Comparison of ENCODE assay signal across 15 cellular contexts in genomic region chr9:129323376-129323998, GRCh38.
DNase-seq lines count a peak whose midpoint lies in the region; FAIRE-seq and TF ChIP-seq lines count a peak whose summit lies in the region.
"Had no signal": no experiment of that assay in that cellular context is flagged by ENCODE, and none has a peak within 500 bp of the region (broad histone marks: within the 10 kb centered on the region; RNA-seq: fewer than 3 reads in every experiment).

No MANE protein-coding gene starts in this region.

- intact Hi-C loops in kidney (cut with DNase I) (no loop called here), spleen (cut with DNase I; ENCODE audit: low total_unique reads) (no loop called here)

- TF ChIP-seq CTCF in kidney (IDR thresholded peaks at IDR 0.05; ENCODE audit: borderline replicate concordance, extremely low read depth, insufficient read depth) (no peak), spleen (IDR thresholded peaks at IDR 0.05 in 8 of 11, conservative IDR thresholded peaks at IDR 0.05 in 3 of 11) (no peak)

- in situ Hi-C loops in GM23248 (cut with MboI) = loop anchor here (10.0 kb wide), 1 partner anchor 281 kb away; no protein-coding TSS in a partner anchor

- no peaks in the 10 kb centered on the region for H3K9me2 ChIP-seq in GM23248 (ENCODE audit: insufficient read depth)

- TF ChIP-seq POLR2A in spleen (IDR thresholded peaks at IDR 0.05) = no peak

- no peaks in the 10 kb centered on the region for H3K79me2 ChIP-seq in GM23248 (ENCODE audit: insufficient read depth)

- peaks cover 13% of the 10 kb centered on the region; the same call in 1 of the 2 replicates for H3K4me1 ChIP-seq in GM23248 (ENCODE audit: insufficient read depth)
- peaks cover 70% of the 10 kb centered on the region for H3K4me1 ChIP-seq in adipocyte (ENCODE audit: control insufficient read depth, insufficient read depth, low read length)
- peaks cover 24 to 42% of the 10 kb centered on the region in 2 donors for H3K4me1 ChIP-seq in kidney (ENCODE audit: control insufficient read depth in 1 of 2, insufficient read depth in 1 of 2, low read depth in 1 of 2, low read length in 2 of 2)
- H3K4me1 ChIP-seq in spleen = peaks cover 19 to 70% (median 46%) of the 10 kb centered on the region in 6 donors

- H3K9ac ChIP-seq in GM23248 = no peak overlapping the region
- peak overlapping the region; percentile 90 for H3K9ac ChIP-seq in adipocyte (ENCODE audit: low read length)
- H3K9ac ChIP-seq in kidney (ENCODE audit: low read length in 2 of 2) = peak overlapping the region in 1 of 2 donors; percentile 58

- DNase-seq in GM23248 (peak; percentile 51), adipocyte (ENCODE audit: low read depth) (peak; percentile 69), kidney (peak; percentile 79), spleen (peak; percentile 20), Kasumi-1 (lab: John Stamatoyannopoulos, UW) (no peak), EL (no peak), middle frontal gyrus (ENCODE audit: extremely low spot score, low spot score) (no peak)
- no peak for DNase-seq in activated CD8-positive, alpha-beta memory T cell treated with anti-CD3 and anti-CD28 coated beads, Interleukin-2, amount 50 U/mL, for 48 hours
- DNase-seq: activated CD8-positive, alpha-beta memory T cell treated with anti-CD3 and anti-CD28 coated beads, Interleukin-2, amount 10 ng/mL, durations not matched to agents 7 days and 5 days; amygdala; CD4-positive, alpha-beta T cell; NCI-H1694 treated with DMSO at 0.1 percent for 48 hours; NCI-H524 treated with DMSO at 0.1 percent for 48 hours had no signal

- H3F3A ChIP-seq in GM23248 (ENCODE audit: insufficient read depth) = no peaks in the 10 kb centered on the region; the same call in 1 of the 2 replicates

- H3K27ac ChIP-seq in GM23248 (no peak overlapping the region), kidney (ENCODE audit: low read depth in 2 of 2, low read length in 2 of 2) (peak overlapping the region; percentile 74 to 95), spleen (peak overlapping the region in 3 of 8 donors; percentile 5 to 84 (median 15))
- H3K27ac ChIP-seq: VCaP had no signal

- H3K36me3 ChIP-seq in GM23248 (ENCODE audit: low read depth) (no peaks in the 10 kb centered on the region), adipocyte (ENCODE audit: control insufficient read depth, insufficient read depth, low read length, severe bottlenecking) (no peaks in the 10 kb centered on the region), kidney (ENCODE audit: control insufficient read depth in 1 of 2, insufficient read depth in 2 of 2, low read length in 2 of 2) (no peaks in the 10 kb centered on the region), spleen (no peaks in the 10 kb centered on the region)

- no peak for FAIRE-seq in kidney (lab: Jason Lieb, UNC)
- FAIRE-seq: GM12878 had no signal

- H3K27me3 ChIP-seq in GM23248 (replicated peaks; ENCODE audit: insufficient read depth) = no peaks in the 10 kb centered on the region
- H3K27me3 ChIP-seq in adipocyte (replicated peaks; ENCODE audit: control insufficient read depth, insufficient read depth, low read length) = no peaks in the 10 kb centered on the region
- H3K27me3 ChIP-seq in spleen (replicated peaks in 1 of 7) = peaks cover 0 to 23% (median 0%) of the 10 kb centered on the region in 7 donors

- H3K4me3 ChIP-seq in GM23248 = no peak overlapping the region
- H3K4me3 ChIP-seq in adipocyte (ENCODE audit: low read length) = no peak overlapping the region
- no peak overlapping the region for H3K4me3 ChIP-seq in kidney (ENCODE audit: low read length in 2 of 2)
- H3K4me3 ChIP-seq in spleen = no peak overlapping the region
- H3K4me3 ChIP-seq: GM12878 had no signal

- no peak overlapping the region for H3K4me2 ChIP-seq in GM23248 (ENCODE audit: unreplicated experiment)

- H4K20me1 ChIP-seq in GM23248 (ENCODE audit: insufficient read depth) = no peaks in the 10 kb centered on the region

- no peaks in the 10 kb centered on the region for H3K9me3 ChIP-seq in GM23248 (ENCODE audit: low read depth)
- no peaks in the 10 kb centered on the region for H3K9me3 ChIP-seq in adipocyte (ENCODE audit: control insufficient read depth, low read length)
- no peaks in the 10 kb centered on the region for H3K9me3 ChIP-seq in kidney (ENCODE audit: control insufficient read depth in 1 of 2, low read length in 2 of 2)
- no peaks in the 10 kb centered on the region for H3K9me3 ChIP-seq in spleen

- H2AFZ ChIP-seq in GM23248 = no peak overlapping the region

- 63 to 64% methylated on average over 6 of the region's 6 CpGs for WGBS in GM23248 (ENCODE audit: low coverage in 1 of 2, low lambda C conversion rate in 2 of 2, missing lambda C conversion rate in 2 of 2), 2 experiments
- 69 to 79% (median 71%) methylated on average over 6 of the region's 6 CpGs for WGBS in spleen, 5 donors

Comparison
In these comparisons a context has a peak if more than half of its experiments do, and no peak if none do; other contexts are left out.
1. DNase-seq: peak in GM23248 (single experiment), adipocyte (single experiment), kidney (single experiment) and spleen (single experiment); none in Kasumi-1 (0 of 2), activated CD8-positive, alpha-beta memory T cell treated with anti-CD3 and anti-CD28 coated beads, Interleukin-2, amount 50 U/mL, for 48 hours (single experiment), EL (single experiment) and middle frontal gyrus (single experiment).